1 cellular context compared by ENCODE assay signal in the genomic region with DNA sequence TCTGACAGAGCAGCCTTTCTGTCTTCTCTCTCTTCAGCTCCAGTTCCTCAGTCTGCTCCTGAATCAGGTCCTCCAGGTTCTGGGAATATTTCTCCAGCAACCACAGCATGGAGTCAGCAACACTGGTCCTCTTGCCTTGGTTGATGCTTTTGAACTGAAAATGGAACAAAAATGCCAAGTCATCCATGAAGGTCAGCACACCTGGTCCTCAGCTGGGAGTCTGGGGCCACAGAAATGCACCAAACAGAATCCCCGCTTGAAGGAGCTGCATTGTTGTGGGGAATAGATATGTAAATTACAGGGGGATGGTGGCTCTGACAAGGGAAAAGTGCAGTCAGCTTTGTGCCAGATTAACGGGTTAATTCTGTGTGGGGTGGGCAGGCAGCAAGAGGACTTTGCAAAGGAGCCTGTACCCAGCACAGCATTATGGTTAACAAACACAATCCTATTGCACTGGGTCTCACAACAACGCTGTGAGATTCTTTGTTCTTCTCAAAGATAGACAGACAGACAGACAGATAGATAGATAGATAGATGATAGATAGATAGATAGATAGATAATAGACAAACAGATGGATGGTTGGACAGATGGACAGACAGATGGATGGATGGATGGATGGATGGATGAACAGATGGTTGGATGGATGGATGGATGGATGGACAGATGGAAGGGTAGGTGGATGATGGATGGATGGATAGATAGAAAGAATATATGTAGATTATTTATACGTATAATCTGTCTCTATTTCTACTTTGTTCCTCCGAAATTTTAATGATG.
TF ChIP-seq lines count a peak whose summit lies in the region.

No MANE protein-coding gene starts in this region.

TF ChIP-seq in K562, 482 proteins besides CTCF, POLR2A, EP300 and RAD21 (continued from another document and continues in another):
- TF ChIP-seq HNRNPK (IDR thresholded peaks at IDR 0.05; ENCODE audit: low read depth, low read length, poor library complexity, severe bottlenecking) (no peak), NFE2L1 (tag; IDR thresholded peaks at IDR 0.05; ENCODE audit: borderline replicate concordance, low read depth) (peak; percentile 50; the same call in 1 of the 2 replicates), HMGN3 (IDR thresholded peaks at IDR 0.05; ENCODE audit: borderline replicate concordance, extremely low read depth, insufficient read length, low read depth, low read length) (no peak), NR2C1 (IDR thresholded peaks at IDR 0.05) (no peak), NR2C1 (tag; IDR thresholded peaks at IDR 0.05) (peak; percentile 12; the same call in 1 of the 2 replicates), C11orf30 (IDR thresholded peaks at IDR 0.05; ENCODE audit: low read depth) (peak; percentile 69), ZNF146 (CRISPR knock-in tag; IDR thresholded peaks at IDR 0.05; ENCODE audit: unreplicated experiment) (no peak), NUFIP1 (IDR thresholded peaks at IDR 0.05; ENCODE audit: partially characterized antibody) (no peak), DACH1 (IDR thresholded peaks at IDR 0.05; ENCODE audit: partially characterized antibody) (peak; percentile 86), ZNF140 (CRISPR knock-in tag; IDR thresholded peaks at IDR 0.05) (no peak), PML (IDR thresholded peaks at IDR 0.05; ENCODE audit: low read length) (no peak), MAFG (tag; conservative IDR thresholded peaks at IDR 0.05) (peak; percentile 88), MAFK (IDR thresholded peaks at IDR 0.05; ENCODE audit: low read length) (0 out of 2 replicates have a peak, but pooled peaks have one; percentile 47), CBFA2T2 (conservative IDR thresholded peaks at IDR 0.05) (0 out of 2 replicates have a peak, but pooled peaks have one; percentile 39), PHF8 (IDR thresholded peaks at IDR 0.05; ENCODE audit: borderline replicate concordance, low read length) (no peak), ZNF121 (CRISPR knock-in tag; conservative IDR thresholded peaks at IDR 0.05) (no peak), ZNF76 (CRISPR knock-in tag; IDR thresholded peaks at IDR 0.05; ENCODE audit: borderline replicate concordance) (no peak), DMBX1 (CRISPR knock-in tag; IDR thresholded peaks at IDR 0.05; ENCODE audit: borderline replicate concordance) (no peak), NFIC (IDR thresholded peaks at IDR 0.05) (0 out of 2 replicates have a peak, but pooled peaks have one; percentile 15), ZKSCAN3 (CRISPR knock-in tag; IDR thresholded peaks at IDR 0.05) (no peak), GATAD2B (IDR thresholded peaks at IDR 0.05; ENCODE audit: borderline replicate concordance) (0 out of 2 replicates have a peak, but pooled peaks have one; percentile 29), NFRKB (IDR thresholded peaks at IDR 0.05; ENCODE audit: low read depth) (no peak), CBFA2T3 (IDR thresholded peaks at IDR 0.05) (peak; percentile 47; the same call in 1 of the 2 replicates), ZBTB1 (CRISPR knock-in tag; IDR thresholded peaks at IDR 0.05; ENCODE audit: borderline replicate concordance, low read depth) (no peak)
- TF ChIP-seq, protein P1, sequence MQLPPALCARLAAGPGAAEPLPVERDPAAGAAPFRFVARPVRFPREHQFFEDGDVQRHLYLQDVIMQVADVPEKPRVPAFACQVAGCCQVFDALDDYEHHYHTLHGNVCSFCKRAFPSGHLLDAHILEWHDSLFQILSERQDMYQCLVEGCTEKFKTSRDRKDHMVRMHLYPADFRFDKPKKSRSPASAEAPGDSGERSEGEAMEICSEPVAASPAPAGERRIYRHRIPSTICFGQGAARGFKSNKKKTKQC (CRISPR knock-in tag; IDR thresholded peaks at IDR 0.05) = no peak
- TF ChIP-seq, protein P2, sequence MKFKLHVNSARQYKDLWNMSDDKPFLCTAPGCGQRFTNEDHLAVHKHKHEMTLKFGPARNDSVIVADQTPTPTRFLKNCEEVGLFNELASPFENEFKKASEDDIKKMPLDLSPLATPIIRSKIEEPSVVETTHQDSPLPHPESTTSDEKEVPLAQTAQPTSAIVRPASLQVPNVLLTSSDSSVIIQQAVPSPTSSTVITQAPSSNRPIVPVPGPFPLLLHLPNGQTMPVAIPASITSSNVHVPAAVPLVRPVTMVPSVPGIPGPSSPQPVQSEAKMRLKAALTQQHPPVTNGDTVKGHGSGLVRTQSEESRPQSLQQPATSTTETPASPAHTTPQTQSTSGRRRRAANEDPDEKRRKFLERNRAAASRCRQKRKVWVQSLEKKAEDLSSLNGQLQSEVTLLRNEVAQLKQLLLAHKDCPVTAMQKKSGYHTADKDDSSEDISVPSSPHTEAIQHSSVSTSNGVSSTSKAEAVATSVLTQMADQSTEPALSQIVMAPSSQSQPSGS (CRISPR knock-in tag; IDR thresholded peaks at IDR 0.05) = no peak
- TF ChIP-seq, protein P3, sequence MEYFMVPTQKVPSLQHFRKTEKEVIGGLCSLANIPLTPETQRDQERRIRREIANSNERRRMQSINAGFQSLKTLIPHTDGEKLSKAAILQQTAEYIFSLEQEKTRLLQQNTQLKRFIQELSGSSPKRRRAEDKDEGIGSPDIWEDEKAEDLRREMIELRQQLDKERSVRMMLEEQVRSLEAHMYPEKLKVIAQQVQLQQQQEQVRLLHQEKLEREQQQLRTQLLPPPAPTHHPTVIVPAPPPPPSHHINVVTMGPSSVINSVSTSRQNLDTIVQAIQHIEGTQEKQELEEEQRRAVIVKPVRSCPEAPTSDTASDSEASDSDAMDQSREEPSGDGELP (CRISPR knock-in tag; IDR thresholded peaks at IDR 0.05; ENCODE audit: borderline replicate concordance) = peak; percentile 44; the same call in 1 of the 2 replicates
- TF ChIP-seq, protein P4, sequence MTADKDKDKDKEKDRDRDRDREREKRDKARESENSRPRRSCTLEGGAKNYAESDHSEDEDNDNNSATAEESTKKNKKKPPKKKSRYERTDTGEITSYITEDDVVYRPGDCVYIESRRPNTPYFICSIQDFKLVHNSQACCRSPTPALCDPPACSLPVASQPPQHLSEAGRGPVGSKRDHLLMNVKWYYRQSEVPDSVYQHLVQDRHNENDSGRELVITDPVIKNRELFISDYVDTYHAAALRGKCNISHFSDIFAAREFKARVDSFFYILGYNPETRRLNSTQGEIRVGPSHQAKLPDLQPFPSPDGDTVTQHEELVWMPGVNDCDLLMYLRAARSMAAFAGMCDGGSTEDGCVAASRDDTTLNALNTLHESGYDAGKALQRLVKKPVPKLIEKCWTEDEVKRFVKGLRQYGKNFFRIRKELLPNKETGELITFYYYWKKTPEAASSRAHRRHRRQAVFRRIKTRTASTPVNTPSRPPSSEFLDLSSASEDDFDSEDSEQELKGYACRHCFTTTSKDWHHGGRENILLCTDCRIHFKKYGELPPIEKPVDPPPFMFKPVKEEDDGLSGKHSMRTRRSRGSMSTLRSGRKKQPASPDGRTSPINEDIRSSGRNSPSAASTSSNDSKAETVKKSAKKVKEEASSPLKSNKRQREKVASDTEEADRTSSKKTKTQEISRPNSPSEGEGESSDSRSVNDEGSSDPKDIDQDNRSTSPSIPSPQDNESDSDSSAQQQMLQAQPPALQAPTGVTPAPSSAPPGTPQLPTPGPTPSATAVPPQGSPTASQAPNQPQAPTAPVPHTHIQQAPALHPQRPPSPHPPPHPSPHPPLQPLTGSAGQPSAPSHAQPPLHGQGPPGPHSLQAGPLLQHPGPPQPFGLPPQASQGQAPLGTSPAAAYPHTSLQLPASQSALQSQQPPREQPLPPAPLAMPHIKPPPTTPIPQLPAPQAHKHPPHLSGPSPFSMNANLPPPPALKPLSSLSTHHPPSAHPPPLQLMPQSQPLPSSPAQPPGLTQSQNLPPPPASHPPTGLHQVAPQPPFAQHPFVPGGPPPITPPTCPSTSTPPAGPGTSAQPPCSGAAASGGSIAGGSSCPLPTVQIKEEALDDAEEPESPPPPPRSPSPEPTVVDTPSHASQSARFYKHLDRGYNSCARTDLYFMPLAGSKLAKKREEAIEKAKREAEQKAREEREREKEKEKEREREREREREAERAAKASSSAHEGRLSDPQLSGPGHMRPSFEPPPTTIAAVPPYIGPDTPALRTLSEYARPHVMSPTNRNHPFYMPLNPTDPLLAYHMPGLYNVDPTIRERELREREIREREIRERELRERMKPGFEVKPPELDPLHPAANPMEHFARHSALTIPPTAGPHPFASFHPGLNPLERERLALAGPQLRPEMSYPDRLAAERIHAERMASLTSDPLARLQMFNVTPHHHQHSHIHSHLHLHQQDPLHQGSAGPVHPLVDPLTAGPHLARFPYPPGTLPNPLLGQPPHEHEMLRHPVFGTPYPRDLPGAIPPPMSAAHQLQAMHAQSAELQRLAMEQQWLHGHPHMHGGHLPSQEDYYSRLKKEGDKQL (CRISPR knock-in tag; IDR thresholded peaks at IDR 0.05; ENCODE audit: borderline replicate concordance) = no peak
- TF ChIP-seq, protein P5, sequence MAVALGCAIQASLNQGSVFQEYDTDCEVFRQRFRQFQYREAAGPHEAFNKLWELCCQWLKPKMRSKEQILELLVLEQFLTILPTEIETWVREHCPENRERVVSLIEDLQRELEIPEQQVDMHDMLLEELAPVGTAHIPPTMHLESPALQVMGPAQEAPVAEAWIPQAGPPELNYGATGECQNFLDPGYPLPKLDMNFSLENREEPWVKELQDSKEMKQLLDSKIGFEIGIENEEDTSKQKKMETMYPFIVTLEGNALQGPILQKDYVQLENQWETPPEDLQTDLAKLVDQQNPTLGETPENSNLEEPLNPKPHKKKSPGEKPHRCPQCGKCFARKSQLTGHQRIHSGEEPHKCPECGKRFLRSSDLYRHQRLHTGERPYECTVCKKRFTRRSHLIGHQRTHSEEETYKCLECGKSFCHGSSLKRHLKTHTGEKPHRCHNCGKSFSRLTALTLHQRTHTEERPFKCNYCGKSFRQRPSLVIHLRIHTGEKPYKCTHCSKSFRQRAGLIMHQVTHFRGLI (CRISPR knock-in tag; IDR thresholded peaks at IDR 0.05) = no peak
- TF ChIP-seq, protein P6, sequence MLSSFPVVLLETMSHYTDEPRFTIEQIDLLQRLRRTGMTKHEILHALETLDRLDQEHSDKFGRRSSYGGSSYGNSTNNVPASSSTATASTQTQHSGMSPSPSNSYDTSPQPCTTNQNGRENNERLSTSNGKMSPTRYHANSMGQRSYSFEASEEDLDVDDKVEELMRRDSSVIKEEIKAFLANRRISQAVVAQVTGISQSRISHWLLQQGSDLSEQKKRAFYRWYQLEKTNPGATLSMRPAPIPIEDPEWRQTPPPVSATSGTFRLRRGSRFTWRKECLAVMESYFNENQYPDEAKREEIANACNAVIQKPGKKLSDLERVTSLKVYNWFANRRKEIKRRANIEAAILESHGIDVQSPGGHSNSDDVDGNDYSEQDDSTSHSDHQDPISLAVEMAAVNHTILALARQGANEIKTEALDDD (IDR thresholded peaks at IDR 0.05) = no peak
- TF ChIP-seq, protein P7, sequence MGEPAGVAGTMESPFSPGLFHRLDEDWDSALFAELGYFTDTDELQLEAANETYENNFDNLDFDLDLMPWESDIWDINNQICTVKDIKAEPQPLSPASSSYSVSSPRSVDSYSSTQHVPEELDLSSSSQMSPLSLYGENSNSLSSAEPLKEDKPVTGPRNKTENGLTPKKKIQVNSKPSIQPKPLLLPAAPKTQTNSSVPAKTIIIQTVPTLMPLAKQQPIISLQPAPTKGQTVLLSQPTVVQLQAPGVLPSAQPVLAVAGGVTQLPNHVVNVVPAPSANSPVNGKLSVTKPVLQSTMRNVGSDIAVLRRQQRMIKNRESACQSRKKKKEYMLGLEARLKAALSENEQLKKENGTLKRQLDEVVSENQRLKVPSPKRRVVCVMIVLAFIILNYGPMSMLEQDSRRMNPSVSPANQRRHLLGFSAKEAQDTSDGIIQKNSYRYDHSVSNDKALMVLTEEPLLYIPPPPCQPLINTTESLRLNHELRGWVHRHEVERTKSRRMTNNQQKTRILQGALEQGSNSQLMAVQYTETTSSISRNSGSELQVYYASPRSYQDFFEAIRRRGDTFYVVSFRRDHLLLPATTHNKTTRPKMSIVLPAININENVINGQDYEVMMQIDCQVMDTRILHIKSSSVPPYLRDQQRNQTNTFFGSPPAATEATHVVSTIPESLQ (CRISPR knock-in tag; IDR thresholded peaks at IDR 0.05) = no peak
- TF ChIP-seq, protein P8, sequence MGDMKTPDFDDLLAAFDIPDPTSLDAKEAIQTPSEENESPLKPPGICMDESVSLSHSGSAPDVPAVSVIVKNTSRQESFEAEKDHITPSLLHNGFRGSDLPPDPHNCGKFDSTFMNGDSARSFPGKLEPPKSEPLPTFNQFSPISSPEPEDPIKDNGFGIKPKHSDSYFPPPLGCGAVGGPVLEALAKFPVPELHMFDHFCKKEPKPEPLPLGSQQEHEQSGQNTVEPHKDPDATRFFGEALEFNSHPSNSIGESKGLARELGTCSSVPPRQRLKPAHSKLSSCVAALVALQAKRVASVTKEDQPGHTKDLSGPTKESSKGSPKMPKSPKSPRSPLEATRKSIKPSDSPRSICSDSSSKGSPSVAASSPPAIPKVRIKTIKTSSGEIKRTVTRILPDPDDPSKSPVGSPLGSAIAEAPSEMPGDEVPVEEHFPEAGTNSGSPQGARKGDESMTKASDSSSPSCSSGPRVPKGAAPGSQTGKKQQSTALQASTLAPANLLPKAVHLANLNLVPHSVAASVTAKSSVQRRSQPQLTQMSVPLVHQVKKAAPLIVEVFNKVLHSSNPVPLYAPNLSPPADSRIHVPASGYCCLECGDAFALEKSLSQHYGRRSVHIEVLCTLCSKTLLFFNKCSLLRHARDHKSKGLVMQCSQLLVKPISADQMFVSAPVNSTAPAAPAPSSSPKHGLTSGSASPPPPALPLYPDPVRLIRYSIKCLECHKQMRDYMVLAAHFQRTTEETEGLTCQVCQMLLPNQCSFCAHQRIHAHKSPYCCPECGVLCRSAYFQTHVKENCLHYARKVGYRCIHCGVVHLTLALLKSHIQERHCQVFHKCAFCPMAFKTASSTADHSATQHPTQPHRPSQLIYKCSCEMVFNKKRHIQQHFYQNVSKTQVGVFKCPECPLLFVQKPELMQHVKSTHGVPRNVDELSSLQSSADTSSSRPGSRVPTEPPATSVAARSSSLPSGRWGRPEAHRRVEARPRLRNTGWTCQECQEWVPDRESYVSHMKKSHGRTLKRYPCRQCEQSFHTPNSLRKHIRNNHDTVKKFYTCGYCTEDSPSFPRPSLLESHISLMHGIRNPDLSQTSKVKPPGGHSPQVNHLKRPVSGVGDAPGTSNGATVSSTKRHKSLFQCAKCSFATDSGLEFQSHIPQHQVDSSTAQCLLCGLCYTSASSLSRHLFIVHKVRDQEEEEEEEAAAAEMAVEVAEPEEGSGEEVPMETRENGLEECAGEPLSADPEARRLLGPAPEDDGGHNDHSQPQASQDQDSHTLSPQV (IDR thresholded peaks at IDR 0.05) = peak; percentile 15; the same call in 1 of the 2 replicates
- TF ChIP-seq, protein P9, sequence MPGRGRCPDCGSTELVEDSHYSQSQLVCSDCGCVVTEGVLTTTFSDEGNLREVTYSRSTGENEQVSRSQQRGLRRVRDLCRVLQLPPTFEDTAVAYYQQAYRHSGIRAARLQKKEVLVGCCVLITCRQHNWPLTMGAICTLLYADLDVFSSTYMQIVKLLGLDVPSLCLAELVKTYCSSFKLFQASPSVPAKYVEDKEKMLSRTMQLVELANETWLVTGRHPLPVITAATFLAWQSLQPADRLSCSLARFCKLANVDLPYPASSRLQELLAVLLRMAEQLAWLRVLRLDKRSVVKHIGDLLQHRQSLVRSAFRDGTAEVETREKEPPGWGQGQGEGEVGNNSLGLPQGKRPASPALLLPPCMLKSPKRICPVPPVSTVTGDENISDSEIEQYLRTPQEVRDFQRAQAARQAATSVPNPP (IDR thresholded peaks at IDR 0.05; ENCODE audit: borderline replicate concordance, insufficient read depth, insufficient read length) = no peak
